15 cellular contexts compared by ENCODE assay signal in genomic region chr2:46564811-46565241, GRCh38. TPM values are rescaled to one million over a fixed set of nuclear protein-coding genes. Genes with fewer than 3 reads are reported as not detected.
A peak's percentile ranks its signal among the peaks of the same experiment; 100 is the strongest.
DNase-seq lines count a peak whose midpoint lies in the region; ATAC-seq, FAIRE-seq and TF ChIP-seq lines count a peak whose summit lies in the region.
"Had no signal": no experiment of that assay in that cellular context is flagged by ENCODE, and none has a peak within 500 bp of the region (broad histone marks: within the 10 kb centered on the region; RNA-seq: fewer than 3 reads in every experiment).

No MANE protein-coding gene starts in this region.

- TF ChIP-seq POLR2A in K562 (conservative IDR thresholded peaks at IDR 0.05), result no peak

- H3K23ac ChIP-seq in mesendoderm (ENCODE audit: low read length), result no peak overlapping the region

- TF ChIP-seq EP300 in K562 (IDR thresholded peaks at IDR 0.05; ENCODE audit: low read length), result no peak

- TF ChIP-seq CTCF in CD14-positive monocyte (IDR thresholded peaks at IDR 0.05) (no peak), K562 (IDR thresholded peaks at IDR 0.05 in 2 of 3, conservative IDR thresholded peaks at IDR 0.05 in 1 of 3; ENCODE audit: insufficient read depth in 2 of 3, low read depth in 1 of 3, low read length in 3 of 3) (peak; percentile 43 to 62 (median 58))

- no peaks in the 10 kb centered on the region for H3K27me3 ChIP-seq in Karpas-422 (ENCODE audit: low read length)
- H3K27me3 ChIP-seq in K562 (ENCODE audit: control insufficient read depth in 2 of 2, insufficient read depth in 2 of 2, low read length in 2 of 2), result no peaks in the 10 kb centered on the region
- H3K27me3 ChIP-seq in mesendoderm (ENCODE audit: insufficient read depth, low read length, poor library complexity), result no peaks in the 10 kb centered on the region

- H3K36me3 Mint-ChIP-seq in CD14-positive monocyte, result peaks cover 65 to 68% of the 10 kb centered on the region in 2 donors

- no TSS peak for BruUV-seq in K562 (replicated peaks; lab: Mats Ljungman, UMichigan)

- TF ChIP-seq RAD21 in K562 (CRISPR knock-in tag; conservative IDR thresholded peaks at IDR 0.05 in 1 of 2, IDR thresholded peaks at IDR 0.05 in 1 of 2), result peak; percentile 26 to 43

- POLR2A ChIA-PET in K562 (lab: Yijun Ruan, JAX), result interaction anchor here (0.9 to 1.8 kb wide), 6 partner anchors 10 to 20 kb away, joined by 3 to 12 read pairs (median 5); no protein-coding TSS in a partner anchor

- H3K36me3 ChIP-seq in Karpas-422 (ENCODE audit: insufficient read depth, low read length) (no peaks in the 10 kb centered on the region), K562 (ENCODE audit: control insufficient read depth, insufficient read depth, low read length) (no peaks in the 10 kb centered on the region; the same call in 1 of the 3 replicates), mesendoderm (ENCODE audit: control insufficient read depth, insufficient read depth, low read length) (no peaks in the 10 kb centered on the region)

- in situ Hi-C loops in K562 (cut with MboI), result no loop called here

- no peak overlapping the region for H4K8ac ChIP-seq in mesendoderm (ENCODE audit: low read depth, low read length)

- H2AK5ac ChIP-seq in mesendoderm (ENCODE audit: low read length), result no peak overlapping the region

- H2BK120ac ChIP-seq in mesendoderm (ENCODE audit: low read depth, low read length), result no peak overlapping the region

- H3K9me3 Mint-ChIP-seq in CD14-positive monocyte, result no peaks in the 10 kb centered on the region
- H3K9me3 Mint-ChIP-seq: stimulated activated naive CD8-positive, alpha-beta T cell treated with anti-CD3 and anti-CD28 coated beads, Interleukin-15, amount 100 ng/mL, for 72 hours had no signal

- H3K4me1 Mint-ChIP-seq in CD14-positive monocyte, result peaks cover 79% of the 10 kb centered on the region

- peaks cover 8% of the 10 kb centered on the region for H3K79me1 ChIP-seq in mesendoderm (ENCODE audit: low read length)

- WGBS in K562 (ENCODE audit: insufficient coverage, low coverage, missing lambda C conversion rate), result 5% methylated on average over 3 of the region's 3 CpGs
- no CpG with 5 or more reads among the region's 3 CpGs for WGBS in mesendoderm (ENCODE audit: extremely low coverage, insufficient coverage, low lambda C conversion rate)

- peak overlapping the region in 6 of 7 donors; percentile 18 to 80 (median 58) for H3K27ac Mint-ChIP-seq in CD14-positive monocyte

- H4K20me1 ChIP-seq in Karpas-422 (ENCODE audit: insufficient read depth, low read depth, low read length) (peaks cover 15% of the 10 kb centered on the region; the same call in 1 of the 2 replicates), K562 (replicated peaks; ENCODE audit: control insufficient read depth, insufficient read depth, low read length) (peaks cover 16% of the 10 kb centered on the region; the same call in 1 of the 2 replicates)

- H2AFZ ChIP-seq in Karpas-422 (ENCODE audit: low read length) (0 out of 2 replicates have a peak overlapping the region, but pooled peaks have one; percentile 17), K562 (ENCODE audit: low read depth, low read length) (0 out of 2 replicates have a peak overlapping the region, but pooled peaks have one; percentile 16)

- no peak overlapping the region for H2BK15ac ChIP-seq in mesendoderm (replicated peaks; ENCODE audit: low read depth)

- no peak overlapping the region for H3K18ac ChIP-seq in mesendoderm (ENCODE audit: low read length)

- FAIRE-seq in K562 (lab: Jason Lieb, UNC), result peak; percentile 85

- H3K4me1 ChIP-seq in Karpas-422 (ENCODE audit: low read length), result peaks cover 58% of the 10 kb centered on the region
- peaks cover 3 to 23% of the 10 kb centered on the region in 2 experiments; a peak in 4 of 5 replicates for H3K4me1 ChIP-seq in K562 (replicated peaks in 1 of 2; ENCODE audit: control insufficient read depth in 2 of 2, insufficient read depth in 2 of 2, low read length in 2 of 2)
- peaks cover 2% of the 10 kb centered on the region for H3K4me1 ChIP-seq in mesendoderm (ENCODE audit: control insufficient read depth, low read depth, low read length)

- no peak for DNase-seq in CD14-positive monocyte (ENCODE audit: low spot score)
- DNase-seq in Karpas-422, result peak; percentile 85
- DNase-seq in K562 (ENCODE audit: extremely low read depth in 1 of 4, low spot score in 3 of 4), result peak; percentile 61 to 69 (median 64)
- DNase-seq in mesendoderm, result peak; percentile 43
- no peak for DNase-seq in activated gamma-delta T cell treated with Interleukin-2 at 50 U/mL for 16 hours
- no peak for DNase-seq in NCI-H2029 (lab: John Stamatoyannopoulos, UW)
- DNase-seq in middle frontal gyrus (ENCODE audit: extremely low spot score, low spot score), result no peak
- no peak for DNase-seq in NCI-H524 (lab: John Stamatoyannopoulos, UW)
- DNase-seq: activated CD4-positive, alpha-beta T cell treated with anti-CD3 and anti-CD28 coated beads, Interleukin-2, amount 50 U/mL, for 4 hours; DMS153; lower lobe of right lung; SHP77; stimulated activated naive CD8-positive, alpha-beta T cell treated with anti-CD3 and anti-CD28 coated beads, Interleukin-15, amount 100 ng/mL, for 72 hours; T1000 had no signal

- no peak overlapping the region for H3K4ac ChIP-seq in mesendoderm (ENCODE audit: low read depth, low read length)

- H3K9ac ChIP-seq in Karpas-422 (ENCODE audit: low read length), result peak overlapping the region; percentile 39
- no peak overlapping the region for H3K9ac ChIP-seq in K562 (ENCODE audit: insufficient read depth in 1 of 2, low read depth in 2 of 2, low read length in 2 of 2)
- no peak overlapping the region for H3K9ac ChIP-seq in mesendoderm (ENCODE audit: low read length)

- H3K4me3 ChIP-seq in Karpas-422 (ENCODE audit: low read length), result peak overlapping the region; percentile 28; the same call in 1 of the 2 replicates
- no peak overlapping the region for H3K4me3 ChIP-seq in K562
- no peak overlapping the region for H3K4me3 ChIP-seq in mesendoderm (ENCODE audit: low read length)
- H3K4me3 ChIP-seq: lower lobe of right lung, skin epidermis had no signal

- CTCF ChIA-PET in K562 (lab: Yijun Ruan, JAX; ENCODE audit: low intra/inter-chr PET ratio), result no interaction called here

- intact Hi-C loops in CD14-positive monocyte (cut with micrococcal nuclease), result no loop called here
- intact Hi-C loops in K562 (cut with micrococcal nuclease), result no loop called here

- H3K79me2 ChIP-seq in Karpas-422 (ENCODE audit: low read length) (no peaks in the 10 kb centered on the region), K562 (ENCODE audit: control insufficient read depth, insufficient read depth, low read length) (no peaks in the 10 kb centered on the region), mesendoderm (ENCODE audit: control insufficient read depth, insufficient read depth, low read length) (no peaks in the 10 kb centered on the region)

- ATAC-seq in K562, result peak; percentile 92
- ATAC-seq: lower lobe of right lung; stimulated activated naive CD8-positive, alpha-beta T cell treated with anti-CD3 and anti-CD28 coated beads, Interleukin-15, amount 100 ng/mL, for 72 hours had no signal

- no peaks in the 10 kb centered on the region for H3K9me2 ChIP-seq in Karpas-422 (replicated peaks; ENCODE audit: insufficient read depth, low read length)

- H3K4me2 ChIP-seq in Karpas-422 (ENCODE audit: low read depth, low read length, poor library complexity, severe bottlenecking) (peak overlapping the region; percentile 53), K562 (ENCODE audit: insufficient read depth, low read length) (peak overlapping the region; percentile 14), mesendoderm (ENCODE audit: low read length) (no peak overlapping the region)

- H3K9me3 ChIP-seq in Karpas-422 (ENCODE audit: low read length) (no peaks in the 10 kb centered on the region), K562 (replicated peaks; ENCODE audit: control insufficient read depth, insufficient read depth, low read depth, low read length) (no peaks in the 10 kb centered on the region)
- H3K9me3 ChIP-seq: lower lobe of right lung had no signal

- H3K56ac ChIP-seq in mesendoderm (ENCODE audit: low read length), result no peak overlapping the region

- H4K5ac ChIP-seq in mesendoderm (ENCODE audit: low read length), result no peak overlapping the region

- no peak overlapping the region for H3K27ac ChIP-seq in Karpas-422 (ENCODE audit: low read length)
- H3K27ac ChIP-seq in K562 (ENCODE audit: extremely low read depth, low read depth, low read length), result no peak overlapping the region
- H3K27ac ChIP-seq in mesendoderm (ENCODE audit: low read depth, low read length), result no peak overlapping the region
- H3K27ac ChIP-seq: lower lobe of right lung, skin epidermis had no signal

- H3K9me1 ChIP-seq in K562 (ENCODE audit: control insufficient read depth, insufficient read depth, low read length), result no peaks in the 10 kb centered on the region

- no peaks in the 10 kb centered on the region for H3K27me3 Mint-ChIP-seq in CD14-positive monocyte (ENCODE audit: low read depth in 3 of 3)
- H3K27me3 Mint-ChIP-seq: stimulated activated naive CD8-positive, alpha-beta T cell treated with anti-CD3 and anti-CD28 coated beads, Interleukin-15, amount 100 ng/mL, for 72 hours had no signal

- no peak overlapping the region for H2BK5ac ChIP-seq in mesendoderm (ENCODE audit: low read length)

- H3K4me3 Mint-ChIP-seq in CD14-positive monocyte, result no peak overlapping the region
- H3K4me3 Mint-ChIP-seq: stimulated activated naive CD8-positive, alpha-beta T cell treated with anti-CD3 and anti-CD28 coated beads, Interleukin-15, amount 100 ng/mL, for 72 hours had no signal

RNA-seq across cellular contexts. Expression of gene ATP6V1E2, which starts 22.4 kb away (rescaled TPM):
- polyA plus RNA-seq in CD14-positive monocyte (1 to 10 TPM; 3.7 to 4.0 TPM), K562 (2011; rRNA removed) (8.5 and 11.3 TPM in 2 replicates), K562 (2014; fragmentation: Illumina TruSeq; extraction: Trizol) (8.2 and 11.9 TPM in 2 replicates), K562 (2014; fragmentation: Nextera tagmentation; extraction: Ambion mirVana) (1 to 10 TPM; 3.8 to 4.1 TPM), K562 (2014; rRNA removed) (5.4 and 7.7 TPM in 2 replicates)
- 1.8 and 2.5 TPM in 2 replicates for total RNA-seq in Karpas-422 (2014; rRNA removed; shearing (Covaris generic); ENCODE audit: low replicate concordance)
- total RNA-seq in K562 (2011; cell fraction: chromatin; rRNA removed; ENCODE audit: low replicate concordance), result 9.3 and 14.4 TPM in 2 replicates
- total RNA-seq in K562 (2011; cell fraction: nucleolus; rRNA removed), result 6.8 and 8.8 TPM in 2 replicates
- total RNA-seq in K562 (2011; cell fraction: nucleoplasm; rRNA removed), result 9.9 and 10.0 TPM in 2 replicates
- total RNA-seq in K562 (2014; rRNA removed) (8.4 and 9.2 TPM in 2 replicates), K562 (2014; rRNA removed; fragmentation: Illumina TruSeq; extraction: Trizol) (10.2 and 10.3 TPM in 2 replicates), K562 (2015; rRNA removed; fragmentation: Illumina TruSeq; extraction: Trizol) (8.8 and 10.0 TPM in 2 replicates), K562 (2021) (9.7 and 11.5 TPM in 2 replicates)
- 6.7 and 7.3 TPM in 2 replicates for polyA plus RNA-seq in K562 (2011; cell fraction: cytosol; rRNA removed)
- polyA plus RNA-seq in K562 (2011; cell fraction: nucleus; rRNA removed), result 6.3 and 8.2 TPM in 2 replicates
- 7.8 and 14.8 TPM in 2 replicates for polyA plus RNA-seq in K562 (2012)
- polyA minus RNA-seq in K562 (2011; rRNA and poly(A)+ RNA removed), result 10.0 and 11.0 TPM in 2 replicates
- 4.1 and 6.8 TPM in 2 replicates for polyA minus RNA-seq in K562 (2011; cell fraction: cytosol; rRNA and poly(A)+ RNA removed)
- 4.7 and 7.4 TPM in 2 replicates for polyA minus RNA-seq in K562 (2011; cell fraction: nucleus; rRNA and poly(A)+ RNA removed)
- 5.4 TPM for polyA plus RNA-seq in mesendoderm (2013, experiment 1 of 2)
- 5.8 TPM for polyA plus RNA-seq in mesendoderm (2013, experiment 2 of 2)

RNA-seq across cellular contexts. Expression of gene RHOQ, which starts 22.5 kb away (rescaled TPM):
- polyA plus RNA-seq in CD14-positive monocyte (10 to 100 TPM; 13.9 to 14.1 TPM), K562 (2011; rRNA removed) (20.8 and 22.9 TPM in 2 replicates), K562 (2014; fragmentation: Illumina TruSeq; extraction: Trizol) (25.6 and 26.5 TPM in 2 replicates), K562 (2014; fragmentation: Nextera tagmentation; extraction: Ambion mirVana) (1 to 10 TPM; 7.6 to 8.2 TPM), K562 (2014; rRNA removed) (15.8 and 17.9 TPM in 2 replicates)
- 13.9 and 15.8 TPM in 2 replicates for total RNA-seq in Karpas-422 (2014; rRNA removed; shearing (Covaris generic); ENCODE audit: low replicate concordance)
- 30.6 and 63.3 TPM in 2 replicates for total RNA-seq in K562 (2011; cell fraction: chromatin; rRNA removed; ENCODE audit: low replicate concordance)
- total RNA-seq in K562 (2011; cell fraction: nucleolus; rRNA removed), result 18.5 and 24.9 TPM in 2 replicates
- total RNA-seq in K562 (2011; cell fraction: nucleoplasm; rRNA removed), result 38.8 and 65.0 TPM in 2 replicates
- total RNA-seq in K562 (2014; rRNA removed) (11.0 and 14.2 TPM in 2 replicates), K562 (2014; rRNA removed; fragmentation: Illumina TruSeq; extraction: Trizol) (19.7 and 23.0 TPM in 2 replicates), K562 (2015; rRNA removed; fragmentation: Illumina TruSeq; extraction: Trizol) (20.5 TPM in 2 replicates), K562 (2021) (17.9 and 20.1 TPM in 2 replicates)
- 9.4 and 13.8 TPM in 2 replicates for polyA plus RNA-seq in K562 (2011; cell fraction: cytosol; rRNA removed)
- polyA plus RNA-seq in K562 (2011; cell fraction: nucleus; rRNA removed), result 46.6 and 53.0 TPM in 2 replicates
- 20.0 and 35.0 TPM in 2 replicates for polyA plus RNA-seq in K562 (2012)
- polyA minus RNA-seq in K562 (2011; rRNA and poly(A)+ RNA removed), result 16.6 and 19.7 TPM in 2 replicates
- polyA minus RNA-seq in K562 (2011; cell fraction: cytosol; rRNA and poly(A)+ RNA removed), result 4.3 and 8.2 TPM in 2 replicates
- 14.7 and 19.4 TPM in 2 replicates for polyA minus RNA-seq in K562 (2011; cell fraction: nucleus; rRNA and poly(A)+ RNA removed)
- polyA plus RNA-seq in mesendoderm (2013, experiment 1 of 2), result 39.3 TPM
- polyA plus RNA-seq in mesendoderm (2013, experiment 2 of 2), result 41.0 TPM

RNA-seq across cellular contexts. Expression of gene PIGF, which starts 52.0 kb away (rescaled TPM):
- 10 to 100 TPM; 33.2 to 36.0 TPM for polyA plus RNA-seq in CD14-positive monocyte
- total RNA-seq in Karpas-422 (2014; rRNA removed; shearing (Covaris generic); ENCODE audit: low replicate concordance), result 11.2 and 27.1 TPM in 2 replicates
- total RNA-seq in K562 (2011; cell fraction: chromatin; rRNA removed; ENCODE audit: low replicate concordance), result 38.1 and 70.8 TPM in 2 replicates
- total RNA-seq in K562 (2011; cell fraction: nucleolus; rRNA removed), result 27.5 and 34.0 TPM in 2 replicates
- total RNA-seq in K562 (2011; cell fraction: nucleoplasm; rRNA removed), result 49.3 and 65.3 TPM in 2 replicates
- total RNA-seq in K562 (2014; rRNA removed), result 10.9 and 14.0 TPM in 2 replicates
- 27.1 and 28.9 TPM in 2 replicates for total RNA-seq in K562 (2014; rRNA removed; fragmentation: Illumina TruSeq; extraction: Trizol)
- total RNA-seq in K562 (2015; rRNA removed; fragmentation: Illumina TruSeq; extraction: Trizol), result 16.9 and 17.3 TPM in 2 replicates
- 22.9 TPM in 2 replicates for total RNA-seq in K562 (2021)
- 74.6 and 77.6 TPM in 2 replicates for polyA plus RNA-seq in K562 (2011; rRNA removed)
- polyA plus RNA-seq in K562 (2011; cell fraction: cytosol; rRNA removed), result 13.9 and 37.9 TPM in 2 replicates
- 37.5 and 52.6 TPM in 2 replicates for polyA plus RNA-seq in K562 (2011; cell fraction: nucleus; rRNA removed)
- 23.5 and 26.5 TPM in 2 replicates for polyA plus RNA-seq in K562 (2012)
- 23.5 and 24.2 TPM in 2 replicates for polyA plus RNA-seq in K562 (2014; fragmentation: Illumina TruSeq; extraction: Trizol)
- 10 to 100 TPM; 82.3 to 83.9 TPM for polyA plus RNA-seq in K562 (2014; fragmentation: Nextera tagmentation; extraction: Ambion mirVana)
- polyA plus RNA-seq in K562 (2014; rRNA removed), result 21.9 and 33.0 TPM in 2 replicates
- polyA minus RNA-seq in K562 (2011; rRNA and poly(A)+ RNA removed), result 36.3 and 37.4 TPM in 2 replicates
- polyA minus RNA-seq in K562 (2011; cell fraction: cytosol; rRNA and poly(A)+ RNA removed), result 12.1 and 13.9 TPM in 2 replicates
- polyA minus RNA-seq in K562 (2011; cell fraction: nucleus; rRNA and poly(A)+ RNA removed), result 37.8 and 57.2 TPM in 2 replicates
- 21.7 TPM for polyA plus RNA-seq in mesendoderm (2013, experiment 1 of 2)
- 20.3 TPM for polyA plus RNA-seq in mesendoderm (2013, experiment 2 of 2)

RNA-seq across cellular contexts. Expression of gene CRIPT, which starts 52.2 kb away (rescaled TPM):
- 10 to 100 TPM; 16.4 to 16.5 TPM for polyA plus RNA-seq in CD14-positive monocyte
- total RNA-seq in Karpas-422 (2014; rRNA removed; shearing (Covaris generic); ENCODE audit: low replicate concordance), result 6.5 and 13.6 TPM in 2 replicates
- 5.1 and 13.1 TPM in 2 replicates for total RNA-seq in K562 (2011; cell fraction: chromatin; rRNA removed; ENCODE audit: low replicate concordance)
- 2.9 and 3.3 TPM in 2 replicates for total RNA-seq in K562 (2011; cell fraction: nucleolus; rRNA removed)
- 8.1 and 16.0 TPM in 2 replicates for total RNA-seq in K562 (2011; cell fraction: nucleoplasm; rRNA removed)
- total RNA-seq in K562 (2014; rRNA removed), result 5.6 and 6.9 TPM in 2 replicates
- 15.7 and 17.5 TPM in 2 replicates for total RNA-seq in K562 (2014; rRNA removed; fragmentation: Illumina TruSeq; extraction: Trizol)
- total RNA-seq in K562 (2015; rRNA removed; fragmentation: Illumina TruSeq; extraction: Trizol), result 8.3 and 10.5 TPM in 2 replicates
- total RNA-seq in K562 (2021), result 11.6 and 12.0 TPM in 2 replicates
- polyA plus RNA-seq in K562 (2011; rRNA removed), result 9.7 and 13.6 TPM in 2 replicates
- 1.6 and 4.8 TPM in 2 replicates for polyA plus RNA-seq in K562 (2011; cell fraction: cytosol; rRNA removed)
- 1.6 and 2.6 TPM in 2 replicates for polyA plus RNA-seq in K562 (2011; cell fraction: nucleus; rRNA removed)
- 12.3 and 19.7 TPM in 2 replicates for polyA plus RNA-seq in K562 (2012)
- 11.9 and 12.8 TPM in 2 replicates for polyA plus RNA-seq in K562 (2014; fragmentation: Illumina TruSeq; extraction: Trizol)
- polyA plus RNA-seq in K562 (2014; fragmentation: Nextera tagmentation; extraction: Ambion mirVana), result 10 to 100 TPM; 29.1 to 33.9 TPM
- polyA plus RNA-seq in K562 (2014; rRNA removed), result 10.2 and 11.1 TPM in 2 replicates
- polyA minus RNA-seq in K562 (2011; rRNA and poly(A)+ RNA removed), result 8.3 and 9.6 TPM in 2 replicates
- polyA minus RNA-seq in K562 (2011; cell fraction: cytosol; rRNA and poly(A)+ RNA removed), result 2.6 and 5.5 TPM in 2 replicates
- polyA minus RNA-seq in K562 (2011; cell fraction: nucleus; rRNA and poly(A)+ RNA removed), result 4.3 and 6.3 TPM in 2 replicates
- 13.0 TPM for polyA plus RNA-seq in mesendoderm (2013, experiment 1 of 2)
- 13.7 TPM for polyA plus RNA-seq in mesendoderm (2013, experiment 2 of 2)

Comparison
In these comparisons a context has a peak if more than half of its experiments do, and no peak if none do; other contexts are left out.
1. DNase-seq: peak in Karpas-422 (single experiment), K562 (4 of 4) and mesendoderm (single experiment); none in CD14-positive monocyte (single experiment), activated gamma-delta T cell treated with Interleukin-2 at 50 U/mL for 16 hours (single experiment), NCI-H2029 (single experiment), middle frontal gyrus (single experiment) and NCI-H524 (0 of 2).